ENCODE assay signal across 9 cellular contexts in the genomic region with DNA sequence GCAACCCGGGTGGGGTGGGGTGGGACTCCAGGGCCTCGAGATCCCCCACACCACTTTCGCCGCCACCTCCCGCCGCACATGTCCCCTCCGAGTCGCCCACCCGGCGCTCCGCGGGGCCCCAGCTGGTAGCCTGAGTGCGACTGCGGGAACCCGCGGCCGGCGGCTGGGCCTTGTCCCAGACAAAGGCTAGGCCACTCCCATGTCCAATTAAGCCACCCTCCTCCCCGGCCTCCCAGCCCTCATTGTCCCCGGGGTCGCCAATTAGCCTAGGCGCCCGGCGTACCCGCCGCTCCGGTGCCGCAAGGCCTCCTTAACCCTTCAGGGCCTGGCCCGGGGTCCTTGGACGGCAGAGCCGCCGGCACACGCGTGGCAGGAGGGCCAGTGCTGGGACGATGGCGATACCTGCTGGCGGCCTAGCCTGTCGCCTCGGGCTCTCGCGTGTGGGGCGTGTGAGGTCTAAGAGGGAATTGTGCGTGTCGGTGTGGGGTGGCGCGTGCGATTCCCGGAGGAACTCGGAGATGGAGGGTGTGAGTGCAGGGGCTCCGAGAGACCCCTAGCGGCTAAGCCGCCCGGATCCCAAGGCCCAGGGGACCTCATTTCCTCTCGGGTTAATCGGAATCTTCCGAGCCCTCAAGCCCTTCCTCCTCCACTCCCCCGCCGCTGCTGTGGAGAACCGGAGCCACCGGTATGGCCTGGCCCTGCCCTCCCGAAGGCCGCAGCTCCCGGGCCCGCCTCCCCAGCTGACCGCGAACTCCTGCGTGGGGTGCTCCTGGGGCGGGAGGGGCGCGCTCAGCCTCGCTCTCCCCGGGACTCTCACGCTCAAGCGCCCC. TPM values are rescaled to one million over a fixed set of nuclear protein-coding genes. Genes with fewer than 3 reads are reported as not detected.
A peak's percentile ranks its signal among the peaks of the same experiment; 100 is the strongest.
DNase-seq lines count a peak whose midpoint lies in the region; ATAC-seq, FAIRE-seq and TF ChIP-seq lines count a peak whose summit lies in the region.
"Had no signal": no experiment of that assay in that cellular context is flagged by ENCODE, and none has a peak within 500 bp of the region (broad histone marks: within the 10 kb centered on the region; RNA-seq: fewer than 3 reads in every experiment).

No MANE protein-coding gene starts in this region.

- no peaks in the 10 kb centered on the region for H3K27me3 ChIP-seq in brain microvascular endothelial cell (replicated peaks)

- intact Hi-C loops in kidney (cut with DNase I), result loop anchor here (10.0 kb wide), 1 partner anchor 433 kb away; no protein-coding TSS in a partner anchor

- H3K36me3 Mint-ChIP-seq in stimulated activated effector memory CD8-positive, alpha-beta T cell treated with anti-CD3 and anti-CD28 coated beads, Interleukin-12 subunit alpha, Interleukin-12 subunit beta, amount 100 ng/mL, for 72 hours, result no peaks in the 10 kb centered on the region

- peak; percentile 18 for TF ChIP-seq CTCF in AG10803 (conservative IDR thresholded peaks at IDR 0.05; ENCODE audit: low read length)
- TF ChIP-seq CTCF in brain microvascular endothelial cell (IDR thresholded peaks at IDR 0.05; ENCODE audit: low read depth, low read length, missing control alignments), result peak; percentile 55
- TF ChIP-seq CTCF in kidney (IDR thresholded peaks at IDR 0.05; ENCODE audit: borderline replicate concordance, extremely low read depth, insufficient read depth), result no peak

- H3K4me3 ChIP-seq in AG10803 (ENCODE audit: low read length) (peak overlapping the region; percentile 67), brain microvascular endothelial cell (ENCODE audit: low read depth, low read length) (peak overlapping the region; percentile 68), kidney (ENCODE audit: low read length in 2 of 2) (peak overlapping the region; percentile 57 to 60)

- H3K9ac ChIP-seq in kidney (ENCODE audit: low read length in 2 of 2), result peak overlapping the region; percentile 51 to 69

- DNase-seq in AG10803 (ENCODE audit: low read depth) (peak; percentile 58), NOMO-1 treated with DMSO at 0.1 percent for 48 hours (lab: John Stamatoyannopoulos, UW; ENCODE audit: unreplicated experiment) (peak; percentile 40), brain microvascular endothelial cell (peak; percentile 31), kidney (peak; percentile 90)
- DNase-seq in stimulated activated effector memory CD8-positive, alpha-beta T cell treated with anti-CD3 and anti-CD28 coated beads, Interleukin-12 subunit alpha, Interleukin-12 subunit beta, amount 100 ng/mL, for 72 hours (ENCODE audit: low spot score in 2 of 2), result peak in 1 of 2 donors; percentile 75

- in situ Hi-C loops in brain microvascular endothelial cell (cut with HindIII; ENCODE audit: low pct_ligation_motif_present, low sequenced_read_pairs), result no loop called here

- H3K4me1 Mint-ChIP-seq in stimulated activated effector memory CD8-positive, alpha-beta T cell treated with anti-CD3 and anti-CD28 coated beads, Interleukin-12 subunit alpha, Interleukin-12 subunit beta, amount 100 ng/mL, for 72 hours, result peaks cover 24% of the 10 kb centered on the region

- peak overlapping the region; percentile 70 for H3K4me3 Mint-ChIP-seq in stimulated activated effector memory CD8-positive, alpha-beta T cell treated with anti-CD3 and anti-CD28 coated beads, Interleukin-12 subunit alpha, Interleukin-12 subunit beta, amount 100 ng/mL, for 72 hours

- H3K4me1 ChIP-seq in kidney (ENCODE audit: control insufficient read depth in 1 of 2, insufficient read depth in 1 of 2, low read depth in 1 of 2, low read length in 2 of 2), result peaks cover 8 to 21% of the 10 kb centered on the region in 2 donors

- H3K27ac Mint-ChIP-seq in stimulated activated effector memory CD8-positive, alpha-beta T cell treated with anti-CD3 and anti-CD28 coated beads, Interleukin-12 subunit alpha, Interleukin-12 subunit beta, amount 100 ng/mL, for 72 hours, result no peak overlapping the region

- H3K9me3 ChIP-seq in kidney (ENCODE audit: control insufficient read depth in 1 of 2, low read length in 2 of 2), result no peaks in the 10 kb centered on the region

- no peaks in the 10 kb centered on the region for H3K9me3 Mint-ChIP-seq in stimulated activated effector memory CD8-positive, alpha-beta T cell treated with anti-CD3 and anti-CD28 coated beads, Interleukin-12 subunit alpha, Interleukin-12 subunit beta, amount 100 ng/mL, for 72 hours

- H3K36me3 ChIP-seq in brain microvascular endothelial cell (replicated peaks) (peaks cover 3% of the 10 kb centered on the region), kidney (ENCODE audit: control insufficient read depth in 1 of 2, insufficient read depth in 2 of 2, low read length in 2 of 2) (peaks cover 3 to 10% of the 10 kb centered on the region in 2 donors)

- no peak for FAIRE-seq in kidney (lab: Jason Lieb, UNC)

- ATAC-seq in GM18511 (IDR thresholded peaks at IDR 0.05; ENCODE audit: unreplicated experiment), result peak; percentile 9
- peak; percentile 8 for ATAC-seq in stimulated activated effector memory CD8-positive, alpha-beta T cell treated with anti-CD3 and anti-CD28 coated beads, Interleukin-12 subunit alpha, Interleukin-12 subunit beta, amount 100 ng/mL, for 72 hours
- no peak for ATAC-seq in GM18861 (IDR thresholded peaks at IDR 0.05; ENCODE audit: unreplicated experiment)
- no peak for ATAC-seq in GM19463 (IDR thresholded peaks at IDR 0.05; ENCODE audit: unreplicated experiment)

- H3K27ac ChIP-seq in brain microvascular endothelial cell (peak overlapping the region; percentile 40), kidney (ENCODE audit: low read depth in 2 of 2, low read length in 2 of 2) (peak overlapping the region; percentile 93 to 94)

RNA-seq across cellular contexts. Expression of a gene that starts 11.7 kb away (rescaled TPM):
- total RNA-seq in kidney, result 66.4 TPM
- 122 TPM for polyA plus RNA-seq in kidney (ENCODE audit: insufficient read depth, low read depth, low replicate concordance)

RNA-seq across cellular contexts. Expression of a gene that starts 40.9 kb away (rescaled TPM):
- total RNA-seq in kidney, result not detected
- not detected for polyA plus RNA-seq in kidney (ENCODE audit: insufficient read depth, low read depth, low replicate concordance)
- total RNA-seq: HT1080 had no signal

Comparison
In these comparisons a context has a peak if more than half of its experiments do, and no peak if none do; other contexts are left out.
1. ATAC-seq: peak in GM18511 (single experiment) and stimulated activated effector memory CD8-positive, alpha-beta T cell treated with anti-CD3 and anti-CD28 coated beads, Interleukin-12 subunit alpha, Interleukin-12 subunit beta, amount 100 ng/mL, for 72 hours (single experiment); none in GM18861 (single experiment) and GM19463 (single experiment).
2. Peak in every context shown above with its lines, with median percentiles within 50 percentile points of each other: H3K4me3 ChIP-seq.